16 cellular contexts compared by ENCODE assay signal in the genomic region with DNA sequence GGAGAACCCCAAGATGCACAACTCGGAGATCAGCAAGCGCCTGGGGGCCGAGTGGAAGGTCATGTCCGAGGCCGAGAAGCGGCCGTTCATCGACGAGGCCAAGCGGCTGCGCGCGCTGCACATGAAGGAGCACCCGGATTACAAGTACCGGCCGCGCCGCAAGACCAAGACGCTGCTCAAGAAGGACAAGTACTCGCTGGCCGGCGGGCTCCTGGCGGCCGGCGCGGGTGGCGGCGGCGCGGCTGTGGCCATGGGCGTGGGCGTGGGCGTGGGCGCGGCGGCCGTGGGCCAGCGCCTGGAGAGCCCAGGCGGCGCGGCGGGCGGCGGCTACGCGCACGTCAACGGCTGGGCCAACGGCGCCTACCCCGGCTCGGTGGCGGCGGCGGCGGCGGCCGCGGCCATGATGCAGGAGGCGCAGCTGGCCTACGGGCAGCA. TPM values are rescaled to one million over a fixed set of nuclear protein-coding genes. Genes with fewer than 3 reads are reported as not detected.
DNase-seq lines count a peak whose midpoint lies in the region; ATAC-seq, FAIRE-seq and TF ChIP-seq lines count a peak whose summit lies in the region.
"Had no signal": no experiment of that assay in that cellular context is flagged by ENCODE, and none has a peak within 500 bp of the region (broad histone marks: within the 10 kb centered on the region; RNA-seq: fewer than 3 reads in every experiment).

No MANE protein-coding gene starts in this region.

- peak overlapping the region; percentile 31; the same call in 1 of the 2 replicates for H3K4me3 ChIP-seq in iPS-18c (ENCODE audit: insufficient read depth, low read depth, low read length)

- peaks cover 41% of the 10 kb centered on the region for H3K27me3 Mint-ChIP-seq in HFFc6 (ENCODE audit: insufficient read depth)

- no peak overlapping the region for H3K4me3 Mint-ChIP-seq in HFFc6
- H3K4me3 Mint-ChIP-seq: activated CD4-positive, alpha-beta T cell treated with anti-CD3 and anti-CD28 coated beads for 36 hours; dendritic cell treated with granulocyte-macrophage colony-stimulating factor and Interleukin-4, amounts not matched to agents 40 ng/mL and 50 ng/mL, for 4 days had no signal

- no peaks in the 10 kb centered on the region for H3K9me3 ChIP-seq in iPS-18c (ENCODE audit: control insufficient read depth, insufficient read depth, low read length)
- H3K9me3 ChIP-seq: testis had no signal

- H3K27ac Mint-ChIP-seq in HFFc6: no peak overlapping the region
- H3K27ac Mint-ChIP-seq: activated CD4-positive, alpha-beta T cell treated with anti-CD3 and anti-CD28 coated beads for 36 hours; dendritic cell treated with granulocyte-macrophage colony-stimulating factor and Interleukin-4, amounts not matched to agents 40 ng/mL and 50 ng/mL, for 4 days had no signal

- FAIRE-seq in urothelium cell line (lab: Jason Lieb, UNC): peak; percentile 5

- no peaks in the 10 kb centered on the region for H3K4me1 Mint-ChIP-seq in HFFc6 (ENCODE audit: low read depth)

- peaks cover 8% of the 10 kb centered on the region for H3K9me3 Mint-ChIP-seq in HFFc6
- H3K9me3 Mint-ChIP-seq: dendritic cell treated with granulocyte-macrophage colony-stimulating factor and Interleukin-4, amounts not matched to agents 40 ng/mL and 50 ng/mL, for 4 days had no signal

- ATAC-seq in HG03439 (IDR thresholded peaks at IDR 0.05; ENCODE audit: unreplicated experiment): no peak
- ATAC-seq: activated CD4-positive, alpha-beta T cell treated with anti-CD3 and anti-CD28 coated beads for 36 hours had no signal

- peaks cover 6% of the 10 kb centered on the region for H3K36me3 Mint-ChIP-seq in HFFc6 (ENCODE audit: low read depth)

- peak; percentile 25 to 34 for DNase-seq in activated T-cell treated with anti-CD3 and anti-CD28 coated beads, Interleukin-2, amount 50 U/mL, for 48 hours
- no peak for DNase-seq in activated T-cell treated with anti-CD3 and anti-CD28 coated beads, Interleukin-2, amount 50 U/mL, for 1 hour
- DNase-seq in NCI-H748 (lab: John Stamatoyannopoulos, UW; ENCODE audit: unreplicated experiment): peak; percentile 88
- no peak for DNase-seq in urothelium cell line (ENCODE audit: low spot score)
- no peak for DNase-seq in HFFc6
- DNase-seq in HUDEP-2 (lab: John Stamatoyannopoulos, UW; ENCODE audit: unreplicated experiment in 76 of 76): no peak
- DNase-seq: activated CD4-positive, alpha-beta T cell treated with anti-CD3 and anti-CD28 coated beads for 36 hours; mesenchymal stem cell; NCI-H524 treated with DMSO at 0.1 percent for 48 hours; RPMI8226; testis had no signal

- no peak for TF ChIP-seq CTCF in HFFc6 (IDR thresholded peaks at IDR 0.05)

RNA-seq across cellular contexts. Expression of gene SOX1, which starts 0.9 kb away (rescaled TPM):
- not detected for total RNA-seq in HFFc6 (2021; fragmentation: NEBNext Ultra II Directional; extraction: Animal tissue kit (Norgen Biotek cat#: 25700))
- total RNA-seq: activated CD4-positive, alpha-beta T cell treated with anti-CD3 and anti-CD28 coated beads for 36 hours; M059J; T-helper 1 cell treated with Interleukin-12 subunit alpha and Interleukin-12 subunit beta and Interleukin-4 antibody, amounts not matched to agents 30 ng/mL and 1 ng/mL, for 36 hours had no signal

Comparison
In these comparisons a context has a peak if more than half of its experiments do, and no peak if none do; other contexts are left out.
1. DNase-seq: peak in activated T-cell treated with anti-CD3 and anti-CD28 coated beads, Interleukin-2, amount 50 U/mL, for 48 hours (2 of 2) and NCI-H748 (single experiment); none in activated T-cell treated with anti-CD3 and anti-CD28 coated beads, Interleukin-2, amount 50 U/mL, for 1 hour (single experiment), urothelium cell line (single experiment), HFFc6 (single experiment) and HUDEP-2 (0 of 76).